8 cellular contexts compared by ENCODE assay signal in genomic region chr2:152497481-152498052, GRCh38.
DNase-seq lines count a peak whose midpoint lies in the region; ATAC-seq, FAIRE-seq and TF ChIP-seq lines count a peak whose summit lies in the region.

No MANE protein-coding gene starts in this region.

- FAIRE-seq in RCC 7860 (lab: Jason Lieb, UNC), result peak; percentile 97

- no peak for TF ChIP-seq CTCF in GM10266 (IDR thresholded peaks at IDR 0.05; ENCODE audit: control insufficient read depth, insufficient read depth, low read depth, missing control alignments)

- peak; percentile 28 for DNase-seq in GM10266 (ENCODE audit: extremely low spot score)
- DNase-seq in RCC 7860 (ENCODE audit: low spot score), result peak; percentile 94
- DNase-seq in left colon, result no peak
- DNase-seq in NCI-H2081 (lab: John Stamatoyannopoulos, UW), result no peak
- DNase-seq in mesenteric fat pad (ENCODE audit: low spot score), result no peak

- intact Hi-C loops in left colon (cut with DNase I, micrococcal nuclease), result no loop called here

- peak; percentile 52 for ATAC-seq in HG02763 (IDR thresholded peaks at IDR 0.05; ENCODE audit: unreplicated experiment)
- peak; percentile 58 for ATAC-seq in left colon
- ATAC-seq in HG02642 (IDR thresholded peaks at IDR 0.05; ENCODE audit: poor library complexity, unreplicated experiment), result no peak
- no peak for ATAC-seq in GM19395 (IDR thresholded peaks at IDR 0.05; ENCODE audit: unreplicated experiment)

Comparison
In these comparisons a context has a peak if more than half of its experiments do, and no peak if none do; other contexts are left out.
1. DNase-seq: peak in GM10266 (single experiment) and RCC 7860 (single experiment); none in left colon (0 of 2), NCI-H2081 (0 of 2) and mesenteric fat pad (single experiment).
2. ATAC-seq: peak in HG02763 (single experiment) and left colon (single experiment); none in HG02642 (single experiment) and GM19395 (single experiment).